24 cellular contexts compared by ENCODE assay signal in genomic region chr1:58287894-58288623, GRCh38.
DNase-seq lines count a peak whose midpoint lies in the region; ATAC-seq, FAIRE-seq and TF ChIP-seq lines count a peak whose summit lies in the region.
"Had no signal": no experiment of that assay in that cellular context is flagged by ENCODE, and none has a peak within 500 bp of the region (broad histone marks: within the 10 kb centered on the region; RNA-seq: fewer than 3 reads in every experiment).

No MANE protein-coding gene starts in this region.

- peak; percentile 53 for DNase-seq in NCI-H2107 treated with DMSO at 0.1 percent for 48 hours (lab: John Stamatoyannopoulos, UW; ENCODE audit: unreplicated experiment)
- DNase-seq in NCI-H2107 (lab: John Stamatoyannopoulos, UW) = no peak
- peak; percentile 1 for DNase-seq in LNCaP clone FGC (ENCODE audit: low read depth)
- peak; percentile 11 for DNase-seq in NCI-H2171 (lab: John Stamatoyannopoulos, UW)
- DNase-seq in stimulated activated effector memory CD8-positive, alpha-beta T cell treated with anti-CD3 and anti-CD28 coated beads, Interleukin-12 subunit alpha, Interleukin-12 subunit beta, amount 100 ng/mL, for 72 hours (ENCODE audit: low spot score in 2 of 2) = no peak
- DNase-seq in H54 (ENCODE audit: insufficient read length, low spot score) = no peak
- DNase-seq in stimulated activated CD4-positive, alpha-beta T cell treated with anti-CD3 and anti-CD28 coated beads, Interleukin-2, amount 100 ng/mL, for 48 hours = no peak
- DNase-seq: Caco-2; CD8-positive, alpha-beta T cell; DMS153; H7; HFFc6; Karpas-422; NCI-H1092 treated with DMSO at 0.1 percent for 48 hours; NCI-H1694 treated with DMSO at 0.1 percent for 48 hours; NCI-H446; NCI-H526 treated with DMSO at 0.1 percent for 48 hours; Right ventricle myocardium superior; RPMI8226; T-cell had no signal

- no peak for TF ChIP-seq CTCF in LNCaP clone FGC (IDR thresholded peaks at IDR 0.05; ENCODE audit: control insufficient read depth, extremely low read depth, insufficient read depth)

- no peak overlapping the region for H3K4me3 ChIP-seq in LNCaP clone FGC (ENCODE audit: low read depth, low read length)
- H3K4me3 ChIP-seq: SJSA1 had no signal

- no peak for FAIRE-seq in H54 (lab: Jason Lieb, UNC)
- FAIRE-seq: G401.6, HepG2 had no signal

- no peak overlapping the region for H3K27ac Mint-ChIP-seq in stimulated activated effector memory CD8-positive, alpha-beta T cell treated with anti-CD3 and anti-CD28 coated beads, Interleukin-12 subunit alpha, Interleukin-12 subunit beta, amount 100 ng/mL, for 72 hours
- H3K27ac Mint-ChIP-seq: B cell; CD8-positive, alpha-beta T cell; HFFc6; T-cell had no signal

- no peak overlapping the region for H3K4me3 Mint-ChIP-seq in stimulated activated effector memory CD8-positive, alpha-beta T cell treated with anti-CD3 and anti-CD28 coated beads, Interleukin-12 subunit alpha, Interleukin-12 subunit beta, amount 100 ng/mL, for 72 hours
- H3K4me3 Mint-ChIP-seq: B cell; CD8-positive, alpha-beta T cell; HFFc6; T-cell had no signal

- no peak for TF ChIP-seq POLR2A in H54 (IDR thresholded peaks at IDR 0.05; ENCODE audit: low read depth, low read length)

- no peaks in the 10 kb centered on the region for H3K36me3 Mint-ChIP-seq in stimulated activated effector memory CD8-positive, alpha-beta T cell treated with anti-CD3 and anti-CD28 coated beads, Interleukin-12 subunit alpha, Interleukin-12 subunit beta, amount 100 ng/mL, for 72 hours
- H3K36me3 Mint-ChIP-seq: CD8-positive, alpha-beta T cell had no signal

- ATAC-seq in stimulated activated effector memory CD8-positive, alpha-beta T cell treated with anti-CD3 and anti-CD28 coated beads, Interleukin-12 subunit alpha, Interleukin-12 subunit beta, amount 100 ng/mL, for 72 hours = no peak
- ATAC-seq: CD8-positive, alpha-beta T cell; HepG2; T-cell had no signal

- H3K9me3 Mint-ChIP-seq in stimulated activated effector memory CD8-positive, alpha-beta T cell treated with anti-CD3 and anti-CD28 coated beads, Interleukin-12 subunit alpha, Interleukin-12 subunit beta, amount 100 ng/mL, for 72 hours = no peaks in the 10 kb centered on the region
- H3K9me3 Mint-ChIP-seq: HFFc6 had no signal

- H3K4me1 Mint-ChIP-seq in stimulated activated effector memory CD8-positive, alpha-beta T cell treated with anti-CD3 and anti-CD28 coated beads, Interleukin-12 subunit alpha, Interleukin-12 subunit beta, amount 100 ng/mL, for 72 hours = no peaks in the 10 kb centered on the region
- H3K4me1 Mint-ChIP-seq: B cell, T-cell had no signal

Comparison
In these comparisons a context has a peak if more than half of its experiments do, and no peak if none do; other contexts are left out.
1. DNase-seq: peak in NCI-H2107 treated with DMSO at 0.1 percent for 48 hours (single experiment), LNCaP clone FGC (single experiment) and NCI-H2171 (single experiment); none in NCI-H2107 (single experiment), stimulated activated effector memory CD8-positive, alpha-beta T cell treated with anti-CD3 and anti-CD28 coated beads, Interleukin-12 subunit alpha, Interleukin-12 subunit beta, amount 100 ng/mL, for 72 hours (0 of 2), H54 (single experiment) and stimulated activated CD4-positive, alpha-beta T cell treated with anti-CD3 and anti-CD28 coated beads, Interleukin-2, amount 100 ng/mL, for 48 hours (0 of 2).